15 cellular contexts compared by ENCODE assay signal in genomic region chr18:55878224-55878623, GRCh38.
DNase-seq lines count a peak whose midpoint lies in the region; ATAC-seq and TF ChIP-seq lines count a peak whose summit lies in the region.
"Had no signal": no experiment of that assay in that cellular context is flagged by ENCODE, and none has a peak within 500 bp of the region (broad histone marks: within the 10 kb centered on the region; RNA-seq: fewer than 3 reads in every experiment).

No MANE protein-coding gene starts in this region.

- H3K4me1 Mint-ChIP-seq in mesothelial cell of epicardium = peaks cover 41% of the 10 kb centered on the region
- no peaks in the 10 kb centered on the region for H3K4me1 Mint-ChIP-seq in natural killer cell treated with Interleukin-12 subunit alpha and Interleukin-12 subunit beta and Interleukin-15 and Interleukin-18, amount 100 ng/mL, for 72 hours (ENCODE audit: low read depth in 2 of 2)
- H3K4me1 Mint-ChIP-seq: activated T-helper 17 cell treated with anti-CD3 and anti-CD28 coated beads, Interleukin-2, amount 50 U/mL, for 72 hours had no signal

- no peak overlapping the region for H3K4me3 Mint-ChIP-seq in mesothelial cell of epicardium
- H3K4me3 Mint-ChIP-seq in natural killer cell treated with Interleukin-12 subunit alpha and Interleukin-12 subunit beta and Interleukin-15 and Interleukin-18, amount 100 ng/mL, for 72 hours = no peak overlapping the region
- H3K4me3 Mint-ChIP-seq: activated T-helper 17 cell treated with anti-CD3 and anti-CD28 coated beads, Interleukin-2, amount 50 U/mL, for 72 hours; nephron had no signal

- peak; percentile 4 for DNase-seq in GM10248 (ENCODE audit: extremely low spot score)
- DNase-seq in SKM-1 (lab: John Stamatoyannopoulos, UW; ENCODE audit: unreplicated experiment) = peak; percentile 4
- DNase-seq in mesothelial cell of epicardium (ENCODE audit: low spot score in 2 of 2, unreplicated experiment in 2 of 2) = no peak
- no peak for DNase-seq in substantia nigra (lab: John Stamatoyannopoulos, UW)
- DNase-seq in natural killer cell treated with Interleukin-12 subunit alpha and Interleukin-12 subunit beta and Interleukin-15 and Interleukin-18, amount 100 ng/mL, for 72 hours (ENCODE audit: low spot score) = no peak
- DNase-seq: amniotic stem cell, BE2C, NCI-H1092 treated with DMSO at 0.1 percent for 48 hours, NCI-H2171 treated with DMSO at 0.1 percent for 48 hours had no signal

- no peak overlapping the region for H3K27ac ChIP-seq in substantia nigra (ENCODE audit: low read depth, low read length, poor library complexity, severe bottlenecking)
- H3K27ac ChIP-seq: gastroesophageal sphincter had no signal

- POLR2A ChIA-PET in GM10248 (lab: Yijun Ruan, JAX) = no interaction called here

- no peaks in the 10 kb centered on the region for H3K27me3 Mint-ChIP-seq in mesothelial cell of epicardium (ENCODE audit: low read depth)
- no peaks in the 10 kb centered on the region for H3K27me3 Mint-ChIP-seq in natural killer cell treated with Interleukin-12 subunit alpha and Interleukin-12 subunit beta and Interleukin-15 and Interleukin-18, amount 100 ng/mL, for 72 hours
- H3K27me3 Mint-ChIP-seq: activated T-helper 17 cell treated with anti-CD3 and anti-CD28 coated beads, Interleukin-2, amount 50 U/mL, for 72 hours had no signal

- H3K9me3 Mint-ChIP-seq in mesothelial cell of epicardium = peaks cover 4% of the 10 kb centered on the region
- H3K9me3 Mint-ChIP-seq in natural killer cell treated with Interleukin-12 subunit alpha and Interleukin-12 subunit beta and Interleukin-15 and Interleukin-18, amount 100 ng/mL, for 72 hours = no peaks in the 10 kb centered on the region
- H3K9me3 Mint-ChIP-seq: nephron had no signal

- H3K27ac Mint-ChIP-seq in mesothelial cell of epicardium = peak overlapping the region; percentile 78
- H3K27ac Mint-ChIP-seq in natural killer cell treated with Interleukin-12 subunit alpha and Interleukin-12 subunit beta and Interleukin-15 and Interleukin-18, amount 100 ng/mL, for 72 hours = no peak overlapping the region
- H3K27ac Mint-ChIP-seq: activated T-helper 17 cell treated with anti-CD3 and anti-CD28 coated beads, Interleukin-2, amount 50 U/mL, for 72 hours; nephron had no signal

- no peaks in the 10 kb centered on the region for H3K36me3 Mint-ChIP-seq in mesothelial cell of epicardium
- H3K36me3 Mint-ChIP-seq in natural killer cell treated with Interleukin-12 subunit alpha and Interleukin-12 subunit beta and Interleukin-15 and Interleukin-18, amount 100 ng/mL, for 72 hours = no peaks in the 10 kb centered on the region

- no peak for TF ChIP-seq CTCF in GM10248 (IDR thresholded peaks at IDR 0.05; ENCODE audit: control extremely low read depth, extremely low read depth, low read depth, missing control alignments)
- TF ChIP-seq CTCF in mesothelial cell of epicardium (IDR thresholded peaks at IDR 0.05; ENCODE audit: unreplicated experiment) = no peak

- CTCF ChIA-PET in GM10248 (lab: Yijun Ruan, JAX) = interaction anchor here (0.8 to 1.3 kb wide), 2 partner anchors 10 to 19 kb away, joined by 3 read pairs; no protein-coding TSS in a partner anchor

- ATAC-seq in HG02870 (IDR thresholded peaks at IDR 0.05; ENCODE audit: unreplicated experiment) (peak; percentile 57), HG03108 (IDR thresholded peaks at IDR 0.05; ENCODE audit: unreplicated experiment) (no peak)
- ATAC-seq in natural killer cell treated with Interleukin-12 subunit alpha and Interleukin-12 subunit beta and Interleukin-15 and Interleukin-18, amount 100 ng/mL, for 72 hours = no peak
- ATAC-seq: activated T-helper 17 cell treated with anti-CD3 and anti-CD28 coated beads, Interleukin-2, amount 50 U/mL, for 72 hours; gastroesophageal sphincter; Right ventricle myocardium inferior had no signal

Comparison
In these comparisons a context has a peak if more than half of its experiments do, and no peak if none do; other contexts are left out.
1. DNase-seq: peak in GM10248 (single experiment) and SKM-1 (single experiment); none in mesothelial cell of epicardium (0 of 2), substantia nigra (0 of 49) and natural killer cell treated with Interleukin-12 subunit alpha and Interleukin-12 subunit beta and Interleukin-15 and Interleukin-18, amount 100 ng/mL, for 72 hours (single experiment).